ENCODE assay signal across 24 cellular contexts in genomic region chr4:6829077-6829476, GRCh38.
"Had no signal": no experiment of that assay in that cellular context is flagged by ENCODE, and none has a peak within 500 bp of the region (broad histone marks: within the 10 kb centered on the region; RNA-seq: fewer than 3 reads in every experiment).

No MANE protein-coding gene starts in this region.

- H3K27ac Mint-ChIP-seq: memory B cell; nephron; neural progenitor cell; stimulated activated naive CD8-positive, alpha-beta T cell treated with anti-CD3 and anti-CD28 coated beads, Interleukin-15, amount 100 ng/mL, for 72 hours; type B pancreatic cell had no signal

- ATAC-seq: esophagus mucosa; left colon; sciatic nerve; stimulated activated naive CD8-positive, alpha-beta T cell treated with anti-CD3 and anti-CD28 coated beads, Interleukin-15, amount 100 ng/mL, for 72 hours had no signal

- H3K9ac ChIP-seq: neural progenitor cell had no signal

- H3K4me1 Mint-ChIP-seq: nephron, neural progenitor cell had no signal

- H3K27me3 Mint-ChIP-seq: memory B cell; stimulated activated naive CD8-positive, alpha-beta T cell treated with anti-CD3 and anti-CD28 coated beads, Interleukin-15, amount 100 ng/mL, for 72 hours; type B pancreatic cell had no signal

- DNase-seq: central memory CD4-positive, alpha-beta T cell; dorsolateral prefrontal cortex; effector CD4-positive, alpha-beta T cell; left colon; nucleus accumbens; posterior cingulate gyrus; retina; stimulated activated CD4-positive, alpha-beta T cell treated with anti-CD3 and anti-CD28 coated beads, Interleukin-12 subunit alpha, Interleukin-12 subunit beta, amount 100 ng/mL, for 4 hours; stimulated activated CD4-positive, alpha-beta T cell treated with anti-CD3 and anti-CD28 coated beads, Interleukin-1b, Interleukin-23, amount 100 ng/mL, for 48 hours; stimulated activated CD4-positive, alpha-beta T cell treated with anti-CD3 and anti-CD28 coated beads, Interleukin-4, amount 100 ng/mL, for 1 hour; stimulated activated CD8-positive, alpha-beta memory T cell treated with anti-CD3 and anti-CD28 coated beads, Interleukin-4, amount 100 ng/mL, for 48 hours; stimulated activated naive CD4-positive, alpha-beta T cell; stimulated activated naive CD8-positive, alpha-beta T cell treated with anti-CD3 and anti-CD28 coated beads, Interleukin-15, amount 100 ng/mL, for 72 hours; thyroid gland had no signal

- H3K4me3 Mint-ChIP-seq: memory B cell; nephron; neural progenitor cell; stimulated activated naive CD8-positive, alpha-beta T cell treated with anti-CD3 and anti-CD28 coated beads, Interleukin-15, amount 100 ng/mL, for 72 hours; type B pancreatic cell had no signal

- H3K9me3 Mint-ChIP-seq: memory B cell; nephron; neural progenitor cell; stimulated activated naive CD8-positive, alpha-beta T cell treated with anti-CD3 and anti-CD28 coated beads, Interleukin-15, amount 100 ng/mL, for 72 hours; type B pancreatic cell had no signal

- H3K4me3 ChIP-seq: dorsolateral prefrontal cortex, lung, neural progenitor cell, smooth muscle cell, thyroid gland had no signal

- H3K9me3 ChIP-seq: thyroid gland had no signal

- H3K4me1 ChIP-seq: neural progenitor cell, thyroid gland had no signal

- FAIRE-seq: bronchial epithelial cell, colon had no signal

- H3K27me3 ChIP-seq: dorsolateral prefrontal cortex, neural progenitor cell, thyroid gland had no signal

- H3K27ac ChIP-seq: neural progenitor cell, thyroid gland had no signal
